ENCODE assay signal across 8 cellular contexts in genomic region chr5:170597109-170597741, GRCh38.
DNase-seq lines count a peak whose midpoint lies in the region; ATAC-seq and TF ChIP-seq lines count a peak whose summit lies in the region.

No MANE protein-coding gene starts in this region.

- no peaks in the 10 kb centered on the region for H3K36me3 ChIP-seq in BLaER1 treated with 17β-estradiol and CSF1 and Interleukin-3, amounts not matched to agents 10 nM and 100 nM
- H3K36me3 ChIP-seq in adipocyte (ENCODE audit: control insufficient read depth, insufficient read depth, low read length, severe bottlenecking) (no peaks in the 10 kb centered on the region), esophagus squamous epithelium (no peaks in the 10 kb centered on the region)

- H4K20me1 ChIP-seq in BLaER1 treated with 17β-estradiol and CSF1 and Interleukin-3, amounts not matched to agents 10 nM and 100 nM: peaks cover 0 to 37% (median 0%) of the 10 kb centered on the region in 11 experiments; a peak in 3 of 22 replicates

- peak; percentile 67 for ATAC-seq in HG02981 (IDR thresholded peaks at IDR 0.05; ENCODE audit: unreplicated experiment)
- ATAC-seq in HG03457 (IDR thresholded peaks at IDR 0.05; ENCODE audit: unreplicated experiment): no peak
- no peak for ATAC-seq in GM18519 (IDR thresholded peaks at IDR 0.05; ENCODE audit: low FRiP score, unreplicated experiment)

- H3K9me3 Mint-ChIP-seq in nephron progenitor cell: no peaks in the 10 kb centered on the region

- H3K4me2 ChIP-seq in BLaER1 treated with 17β-estradiol and CSF1 and Interleukin-3, amounts not matched to agents 10 nM and 100 nM: peak overlapping the region; percentile 36 to 67 (median 54)

- peaks cover 0 to 12% (median 0%) of the 10 kb centered on the region in 11 experiments; a peak in 1 of 22 replicates for H3K27me3 ChIP-seq in BLaER1 treated with 17β-estradiol and CSF1 and Interleukin-3, amounts not matched to agents 10 nM and 100 nM
- H3K27me3 ChIP-seq in adipocyte (replicated peaks; ENCODE audit: control insufficient read depth, insufficient read depth, low read length): peaks cover 69% of the 10 kb centered on the region
- H3K27me3 ChIP-seq in esophagus squamous epithelium: peaks cover 0 to 27% (median 0%) of the 10 kb centered on the region in 4 donors

- H3K4me3 ChIP-seq in BLaER1 treated with 17β-estradiol and CSF1 and Interleukin-3, amounts not matched to agents 10 nM and 100 nM: no peak overlapping the region
- no peak overlapping the region for H3K4me3 ChIP-seq in adipocyte (ENCODE audit: low read length)
- H3K4me3 ChIP-seq in esophagus squamous epithelium: no peak overlapping the region

- peaks cover 14 to 32% (median 23%) of the 10 kb centered on the region in 10 experiments for H3K4me1 ChIP-seq in BLaER1 treated with 17β-estradiol and CSF1 and Interleukin-3, amounts not matched to agents 10 nM and 100 nM
- H3K4me1 ChIP-seq in adipocyte (ENCODE audit: control insufficient read depth, insufficient read depth, low read length): peaks cover 11% of the 10 kb centered on the region
- peaks cover 0 to 15% (median 8%) of the 10 kb centered on the region in 3 donors for H3K4me1 ChIP-seq in esophagus squamous epithelium

- no peak overlapping the region for H3K4me3 Mint-ChIP-seq in nephron progenitor cell

- peaks cover 54% of the 10 kb centered on the region for H3K4me1 Mint-ChIP-seq in nephron progenitor cell

- H3K36me3 Mint-ChIP-seq in nephron progenitor cell (ENCODE audit: low read depth): no peaks in the 10 kb centered on the region

- intact Hi-C loops in esophagus squamous epithelium (cut with DNase I): no loop called here

- 37 to 40% methylated on average over 8 of the region's 9 CpGs for WGBS in esophagus squamous epithelium, 2 donors

- H3K27ac Mint-ChIP-seq in nephron progenitor cell: peak overlapping the region; percentile 79

- peak; percentile 38 for DNase-seq in adipocyte (ENCODE audit: low read depth)
- DNase-seq in nephron progenitor cell: no peak
- DNase-seq in NCI-H82 (lab: John Stamatoyannopoulos, UW): no peak
- no peak for DNase-seq in esophagus squamous epithelium (lab: John Stamatoyannopoulos, UW)

- no peak for TF ChIP-seq CTCF in nephron progenitor cell (IDR thresholded peaks at IDR 0.05)
- TF ChIP-seq CTCF in esophagus squamous epithelium (IDR thresholded peaks at IDR 0.05): no peak

- H3K27ac ChIP-seq in BLaER1 treated with 17β-estradiol and CSF1 and Interleukin-3, amounts not matched to agents 10 nM and 100 nM: no peak overlapping the region; a peak in 1 of 22 replicates
- peak overlapping the region in 1 of 4 donors; percentile 33 for H3K27ac ChIP-seq in esophagus squamous epithelium

- peak overlapping the region in 2 of 11 experiments; percentile 1 to 20; a peak in 1 of 22 replicates for H3K9ac ChIP-seq in BLaER1 treated with 17β-estradiol and CSF1 and Interleukin-3, amounts not matched to agents 10 nM and 100 nM
- H3K9ac ChIP-seq in adipocyte (ENCODE audit: low read length): no peak overlapping the region

- H3K27me3 Mint-ChIP-seq in nephron progenitor cell (ENCODE audit: low read depth, poor library complexity): peaks cover 17% of the 10 kb centered on the region

- TF ChIP-seq POLR2A in esophagus squamous epithelium (IDR thresholded peaks at IDR 0.05): no peak

- no peaks in the 10 kb centered on the region for H3K9me3 ChIP-seq in BLaER1 treated with 17β-estradiol and CSF1 and Interleukin-3, amounts not matched to agents 10 nM and 100 nM (replicated peaks in 1 of 11)
- H3K9me3 ChIP-seq in adipocyte (ENCODE audit: control insufficient read depth, low read length) (no peaks in the 10 kb centered on the region), esophagus squamous epithelium (no peaks in the 10 kb centered on the region)
